27 cellular contexts compared by ENCODE assay signal in the genomic region with DNA sequence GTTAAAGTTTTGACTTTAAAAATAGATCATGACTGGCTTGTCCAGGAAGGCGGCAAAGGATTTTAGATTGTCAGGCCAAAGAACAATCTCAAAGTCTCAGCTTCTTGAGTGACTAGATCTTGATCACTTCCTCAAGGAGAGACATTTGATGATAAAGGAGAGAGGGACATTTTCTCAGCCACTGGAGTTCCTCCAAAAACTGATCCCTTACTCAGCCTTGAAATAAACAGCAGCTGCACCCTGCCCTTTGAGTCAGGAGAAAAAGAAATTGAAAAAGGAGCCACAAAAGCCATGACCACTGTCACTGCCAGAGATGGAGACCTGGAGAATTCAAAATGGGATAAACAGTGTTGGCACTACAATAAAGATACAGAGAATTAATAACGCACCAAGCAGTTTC.
DNase-seq lines count a peak whose midpoint lies in the region; ATAC-seq and TF ChIP-seq lines count a peak whose summit lies in the region.
"Had no signal": no experiment of that assay in that cellular context is flagged by ENCODE, and none has a peak within 500 bp of the region (broad histone marks: within the 10 kb centered on the region; RNA-seq: fewer than 3 reads in every experiment).

No MANE protein-coding gene starts in this region.

- intact Hi-C loops in PC-3 (cut with micrococcal nuclease): loop anchor here (5.0 kb wide), 1 partner anchor 146 kb away; no protein-coding TSS in a partner anchor

- H3K9me3 ChIP-seq in PC-3 (ENCODE audit: low read length): no peaks in the 10 kb centered on the region
- H3K9me3 ChIP-seq in WERI-Rb-1 (ENCODE audit: severe bottlenecking): no peaks in the 10 kb centered on the region
- H3K9me3 ChIP-seq: testis, uterus had no signal

- CTCF ChIA-PET in PC-3 (lab: Charles Lee): no interaction called here

- ATAC-seq in PC-3: peak; percentile 77
- no peak for ATAC-seq in HG02884 (IDR thresholded peaks at IDR 0.05; ENCODE audit: unreplicated experiment)
- ATAC-seq in HG02870 (IDR thresholded peaks at IDR 0.05; ENCODE audit: unreplicated experiment): no peak
- ATAC-seq: left colon; naive thymus-derived CD4-positive, alpha-beta T cell had no signal

- H3K36me3 ChIP-seq in PC-3 (ENCODE audit: low read depth, low read length): no peaks in the 10 kb centered on the region
- H3K36me3 ChIP-seq in WERI-Rb-1: no peaks in the 10 kb centered on the region
- H3K36me3 ChIP-seq: uterus had no signal

- no peak for TF ChIP-seq CTCF in PC-3 (conservative IDR thresholded peaks at IDR 0.05; ENCODE audit: low read depth, low read length)
- TF ChIP-seq CTCF in WERI-Rb-1 (IDR thresholded peaks at IDR 0.05; ENCODE audit: low read depth, low read length): no peak

- H2AFZ ChIP-seq in PC-3 (ENCODE audit: low read length): peak overlapping the region; percentile 0; the same call in 1 of the 2 replicates

- no peaks in the 10 kb centered on the region for H4K20me1 ChIP-seq in PC-3 (ENCODE audit: low read length)

- H3K79me2 ChIP-seq in PC-3 (ENCODE audit: low read length): no peaks in the 10 kb centered on the region

- H3K4me1 ChIP-seq in PC-3 (ENCODE audit: insufficient read depth, low read length): peaks cover 40% of the 10 kb centered on the region
- H3K4me1 ChIP-seq: testis, uterus had no signal

- H3F3A ChIP-seq in PC-3 (ENCODE audit: low read length, unreplicated experiment): no peaks in the 10 kb centered on the region

- POLR2A ChIA-PET in PC-3 (lab: Charles Lee; ENCODE audit: unreplicated experiment): interaction anchor here (0.6 kb wide), 1 partner anchor 1111 kb away, joined by 3 read pairs; no protein-coding TSS in a partner anchor

- no TSS peak for BruUV-seq in PC-3 (replicated peaks; lab: Mats Ljungman, UMichigan)

- H3K27me3 ChIP-seq in PC-3 (ENCODE audit: low read length): no peaks in the 10 kb centered on the region
- H3K27me3 ChIP-seq in WERI-Rb-1 (ENCODE audit: insufficient read depth, low read depth, severe bottlenecking): no peaks in the 10 kb centered on the region
- H3K27me3 ChIP-seq: testis, uterus had no signal

- H3K4me2 ChIP-seq in PC-3 (ENCODE audit: low read length): peak overlapping the region; percentile 73

- DNase-seq in AG20443 (ENCODE audit: low spot score): peak; percentile 14
- DNase-seq in PC-3: peak; percentile 80
- no peak for DNase-seq in epithelial cell of prostate (ENCODE audit: low read depth, low spot score)
- peak; percentile 78 for DNase-seq in myocyte (ENCODE audit: low read depth)
- DNase-seq in WERI-Rb-1: no peak
- DNase-seq in NCI-H446 (lab: John Stamatoyannopoulos, UW): no peak
- DNase-seq: activated CD4-positive, alpha-beta T cell treated with anti-CD3 and anti-CD28 coated beads for 48 hours; activated CD8-positive, alpha-beta memory T cell treated with anti-CD3 and anti-CD28 coated beads for 24 hours; activated effector memory CD4-positive, alpha-beta T cell treated with anti-CD3 and anti-CD28 coated beads, Interleukin-2, amount 50 U/mL, for 16 hours; activated naive CD8-positive, alpha-beta T cell treated with anti-CD3 and anti-CD28 coated beads for 36 hours; CD4-positive, alpha-beta memory T cell; cerebellar nuclear complex; KBM-7; left colon; mesendoderm; naive thymus-derived CD4-positive, alpha-beta T cell; NCI-H1436 treated with DMSO at 0.1 percent for 48 hours; NCI-H2107; occipital lobe; OCI-M1; Right ventricle myocardium superior; stimulated activated naive CD4-positive, alpha-beta T cell treated with Interleukin-2 at 50 U/mL for 16 hours; testis; uterus had no signal

- H3K9ac ChIP-seq in PC-3 (ENCODE audit: low read length): no peak overlapping the region

- H3K4me3 ChIP-seq in PC-3 (ENCODE audit: low read length) (peak overlapping the region; percentile 36; the same call in 1 of the 2 replicates), WERI-Rb-1 (ENCODE audit: low read depth, low read length) (no peak overlapping the region)
- H3K4me3 ChIP-seq: testis, uterus had no signal

- H3K9me2 ChIP-seq in PC-3 (replicated peaks; ENCODE audit: low read length): no peaks in the 10 kb centered on the region

- peak overlapping the region; percentile 81 for H3K27ac ChIP-seq in PC-3 (ENCODE audit: low read length)
- H3K27ac ChIP-seq in epithelial cell of prostate: peak overlapping the region; percentile 72
- no peak overlapping the region for H3K27ac ChIP-seq in WERI-Rb-1
- H3K27ac ChIP-seq: testis, uterus, VCaP had no signal

Comparison
In these comparisons a context has a peak if more than half of its experiments do, and no peak if none do; other contexts are left out.
1. DNase-seq: peak in AG20443 (single experiment), PC-3 (single experiment) and myocyte (single experiment); none in epithelial cell of prostate (single experiment), WERI-Rb-1 (single experiment) and NCI-H446 (0 of 2).